Comparison of ENCODE assay signal across 17 cellular contexts in the genomic region with DNA sequence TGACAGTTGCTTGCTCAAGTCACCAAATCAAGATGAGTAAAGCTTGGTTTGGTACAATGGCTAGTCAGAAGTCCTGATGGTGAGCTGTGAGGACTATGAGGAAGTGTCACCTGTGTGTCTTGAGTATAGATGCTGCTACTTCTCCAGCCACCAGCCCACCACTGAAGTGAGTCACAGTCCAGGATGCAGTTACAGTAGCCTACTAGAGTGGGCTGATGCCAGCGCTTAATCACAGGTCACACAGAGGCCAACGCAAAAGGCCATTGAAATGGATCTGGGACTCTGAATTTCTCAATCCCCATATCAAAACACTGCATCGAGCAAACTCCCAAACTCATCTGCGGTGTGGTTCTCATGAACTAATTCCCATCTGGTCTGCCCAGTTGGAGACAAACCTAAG.
A peak's percentile ranks its signal among the peaks of the same experiment; 100 is the strongest.
DNase-seq lines count a peak whose midpoint lies in the region; ATAC-seq and TF ChIP-seq lines count a peak whose summit lies in the region.
"Had no signal": no experiment of that assay in that cellular context is flagged by ENCODE, and none has a peak within 500 bp of the region (broad histone marks: within the 10 kb centered on the region; RNA-seq: fewer than 3 reads in every experiment).

No MANE protein-coding gene starts in this region.

- H3K56ac ChIP-seq in IMR-90 (ENCODE audit: extremely low read depth, insufficient read depth, low read length) = no peak overlapping the region

- H3K4me1 Mint-ChIP-seq in activated T-helper 17 cell treated with anti-CD3 and anti-CD28 coated beads, Interleukin-2, amount 50 U/mL, for 72 hours = peaks cover 3% of the 10 kb centered on the region
- H3K4me1 Mint-ChIP-seq: activated B cell treated with CpG ODN at 0.5 μM for 24 hours had no signal

- no peaks in the 10 kb centered on the region for H3K9me3 Mint-ChIP-seq in activated T-helper 17 cell treated with anti-CD3 and anti-CD28 coated beads, Interleukin-2, amount 50 U/mL, for 72 hours

- no peak for TF ChIP-seq CTCF in IMR-90 (conservative IDR thresholded peaks at IDR 0.05; ENCODE audit: low read depth, low read length)
- TF ChIP-seq CTCF in osteoblast (IDR thresholded peaks at IDR 0.05; ENCODE audit: extremely low read depth, low read depth, low read length) = no peak

- peaks cover 7% of the 10 kb centered on the region for H3K9me3 ChIP-seq in IMR-90 (ENCODE audit: control insufficient read depth, insufficient read depth, low read length)
- H3K9me3 ChIP-seq in osteoblast (ENCODE audit: low read depth, low read length) = no peaks in the 10 kb centered on the region

- intact Hi-C loops in IMR-90 (cut with micrococcal nuclease) = no loop called here

- no peaks in the 10 kb centered on the region for H3K27me3 Mint-ChIP-seq in activated T-helper 17 cell treated with anti-CD3 and anti-CD28 coated beads, Interleukin-2, amount 50 U/mL, for 72 hours
- H3K27me3 Mint-ChIP-seq: activated B cell treated with CpG ODN at 0.5 μM for 24 hours had no signal

- H3K14ac ChIP-seq in IMR-90 (replicated peaks; ENCODE audit: low read depth, low read length) = no peak overlapping the region

- peaks cover 2% of the 10 kb centered on the region for H3K36me3 Mint-ChIP-seq in activated T-helper 17 cell treated with anti-CD3 and anti-CD28 coated beads, Interleukin-2, amount 50 U/mL, for 72 hours (ENCODE audit: low read depth)

- H3K79me2 ChIP-seq in osteoblast (ENCODE audit: insufficient read depth, low read length) = no peaks in the 10 kb centered on the region

- no peak overlapping the region for H3K18ac ChIP-seq in IMR-90 (ENCODE audit: low read depth, low read length)

- H3K4me1 ChIP-seq in IMR-90 (ENCODE audit: control insufficient read depth, insufficient read depth, low read length) (no peaks in the 10 kb centered on the region), osteoblast (ENCODE audit: insufficient read depth, low read length) (peaks cover 13% of the 10 kb centered on the region)
- H3K4me1 ChIP-seq: adrenal gland had no signal

- H3K9me1 ChIP-seq in IMR-90 (ENCODE audit: insufficient read depth, low read length) = peaks cover 3% of the 10 kb centered on the region; the same call in 1 of the 2 replicates

- no peak overlapping the region for H2BK20ac ChIP-seq in IMR-90 (ENCODE audit: low read depth, low read length)

- no peak overlapping the region for H3K23ac ChIP-seq in IMR-90 (ENCODE audit: low read depth, low read length)

- H3K27ac ChIP-seq in IMR-90 (ENCODE audit: insufficient read depth, low read length) (no peak overlapping the region), osteoblast (ENCODE audit: low read depth, low read length) (no peak overlapping the region)
- H3K27ac ChIP-seq: adrenal gland had no signal

- H3K4me2 ChIP-seq in IMR-90 (ENCODE audit: low read depth, low read length) = no peak overlapping the region
- no peak overlapping the region for H3K4me2 ChIP-seq in osteoblast (ENCODE audit: insufficient read depth, low read length)

- H2AK9ac ChIP-seq in IMR-90 (replicated peaks; ENCODE audit: low read depth, low read length, poor library complexity) = no peak overlapping the region

- H2AFZ ChIP-seq in IMR-90 (replicated peaks; ENCODE audit: low read length, poor library complexity) (no peak overlapping the region), osteoblast (ENCODE audit: low read length) (no peak overlapping the region)

- H2BK5ac ChIP-seq in IMR-90 (ENCODE audit: low read depth, low read length, poor library complexity, severe bottlenecking) = no peak overlapping the region

- no peak overlapping the region for H3K4me3 Mint-ChIP-seq in activated T-helper 17 cell treated with anti-CD3 and anti-CD28 coated beads, Interleukin-2, amount 50 U/mL, for 72 hours
- H3K4me3 Mint-ChIP-seq: activated B cell treated with CpG ODN at 0.5 μM for 24 hours; T-helper 1 cell treated with Interleukin-12 subunit alpha and Interleukin-12 subunit beta and Interleukin-4 antibody, amounts not matched to agents 30 μg/mL and 1 μg/mL, for 36 hours had no signal

- no peak overlapping the region for H3K9ac ChIP-seq in IMR-90 (ENCODE audit: low read depth, low read length)

- peak; percentile 87 for DNase-seq in Daoy (ENCODE audit: low read depth)
- DNase-seq in IMR-90 = peak; percentile 28
- peak; percentile 1 for DNase-seq in osteoblast (ENCODE audit: insufficient read length, low spot score, missing footprints)
- no peak for DNase-seq in amniotic stem cell (lab: John Stamatoyannopoulos, UW)
- DNase-seq in NCI-H526 treated with DMSO at 0.1 percent for 48 hours (lab: John Stamatoyannopoulos, UW) = no peak
- DNase-seq: activated B cell treated with CpG ODN at 0.5 μM for 24 hours; adrenal gland; effector memory CD4-positive, alpha-beta T cell; HCEC 1CT; NCI-H187; NCI-H345; SHP77 treated with DMSO at 0.1 percent for 48 hours; stimulated activated CD4-positive, alpha-beta T cell treated with anti-CD3 and anti-CD28 coated beads, Interleukin-1b, Interleukin-23, amount 100 ng/mL, for 48 hours had no signal

- no peak overlapping the region for H3K4me3 ChIP-seq in IMR-90 (ENCODE audit: insufficient read depth, low read depth, low read length)
- H3K4me3 ChIP-seq in osteoblast (ENCODE audit: insufficient read depth, low read length) = no peak overlapping the region
- H3K4me3 ChIP-seq: adrenal gland had no signal

- no peaks in the 10 kb centered on the region for H3K27me3 ChIP-seq in IMR-90 (ENCODE audit: control insufficient read depth, insufficient read depth, low read length)
- H3K27me3 ChIP-seq in osteoblast (ENCODE audit: insufficient read depth, low read length) = no peaks in the 10 kb centered on the region
- H3K27me3 ChIP-seq: adrenal gland had no signal

- in situ Hi-C loops in IMR-90 (cut with MboI; ENCODE audit: low sequenced_read_pairs) = no loop called here

- no peak overlapping the region for H4K5ac ChIP-seq in IMR-90 (ENCODE audit: low read depth, low read length)

- H4K91ac ChIP-seq in IMR-90 (ENCODE audit: insufficient read depth, low read depth, low read length) = no peak overlapping the region

- H2AK5ac ChIP-seq in IMR-90 (ENCODE audit: low read depth, low read length) = no peak overlapping the region

- WGBS in IMR-90 (ENCODE audit: extremely low coverage in 2 of 2, insufficient read length in 1 of 2), 2 experiments = 100% methylated on average over 2 of the region's 4 CpGs; no CpG with 5 or more reads in 1 of the 2 experiments

- POLR2A ChIA-PET in IMR-90 (lab: Charles Lee; ENCODE audit: unreplicated experiment) = no interaction called here

- TF ChIP-seq RAD21 in IMR-90 (IDR thresholded peaks at IDR 0.05; ENCODE audit: low read length) = no peak

- dilution Hi-C loops in IMR-90 (cut with HindIII; ENCODE audit: low sequenced_read_pairs, unreplicated experiment) = no loop called here

- H2BK120ac ChIP-seq in IMR-90 (ENCODE audit: low read depth, low read length) = no peak overlapping the region

- H4K20me1 ChIP-seq in IMR-90 (ENCODE audit: insufficient read depth, low read length) = no peaks in the 10 kb centered on the region
- H4K20me1 ChIP-seq in osteoblast (ENCODE audit: insufficient read depth, low read length) = no peaks in the 10 kb centered on the region

- ATAC-seq in IMR-90 (ENCODE audit: low read depth) = no peak
- peak; percentile 74 for ATAC-seq in activated T-helper 17 cell treated with anti-CD3 and anti-CD28 coated beads, Interleukin-2, amount 50 U/mL, for 72 hours (replicated peaks)
- ATAC-seq in HG02571 (IDR thresholded peaks at IDR 0.05; ENCODE audit: unreplicated experiment) = no peak
- no peak for ATAC-seq in HG02623 (IDR thresholded peaks at IDR 0.05; ENCODE audit: unreplicated experiment)

- no peak overlapping the region for H2BK15ac ChIP-seq in IMR-90 (ENCODE audit: low read depth, low read length)

- H3K36me3 ChIP-seq in IMR-90 (ENCODE audit: control insufficient read depth, insufficient read depth, low read length) (no peaks in the 10 kb centered on the region), osteoblast (ENCODE audit: insufficient read depth, low read length) (no peaks in the 10 kb centered on the region)
- H3K36me3 ChIP-seq: adrenal gland had no signal

- no peak overlapping the region for H4K8ac ChIP-seq in IMR-90 (ENCODE audit: low read depth in 2 of 2, low read length in 2 of 2)

- no peaks in the 10 kb centered on the region for H3K79me1 ChIP-seq in IMR-90 (ENCODE audit: low read depth in 1 of 2, low read length in 2 of 2)

- CTCF ChIA-PET in IMR-90 (lab: Yijun Ruan, JAX) = interaction anchor here (0.6 kb wide), 1 partner anchor 24 kb away, joined by 3 read pairs; no protein-coding TSS in a partner anchor

- no TSS peak for BruUV-seq in IMR-90 (replicated peaks; lab: Mats Ljungman, UMichigan)

- no peak overlapping the region for H3K4ac ChIP-seq in IMR-90 (ENCODE audit: low read depth, low read length)

- no peak overlapping the region for H3K27ac Mint-ChIP-seq in activated T-helper 17 cell treated with anti-CD3 and anti-CD28 coated beads, Interleukin-2, amount 50 U/mL, for 72 hours
- H3K27ac Mint-ChIP-seq: activated B cell treated with CpG ODN at 0.5 μM for 24 hours; T-helper 1 cell treated with Interleukin-12 subunit alpha and Interleukin-12 subunit beta and Interleukin-4 antibody, amounts not matched to agents 30 μg/mL and 1 μg/mL, for 36 hours had no signal

- TF ChIP-seq POLR2A in IMR-90 (IDR thresholded peaks at IDR 0.05; ENCODE audit: low read depth, low read length) = no peak

TF ChIP-seq in IMR-90, 13 proteins besides CTCF, POLR2A, EP300 and RAD21:
- TF ChIP-seq NFE2L2 (IDR thresholded peaks at IDR 0.05; ENCODE audit: low read depth, low read length) (no peak), MAFK (IDR thresholded peaks at IDR 0.05; ENCODE audit: low read depth, low read length) (no peak), RFX5 (IDR thresholded peaks at IDR 0.05; ENCODE audit: low read depth, low read length) (no peak), FOS (IDR thresholded peaks at IDR 0.05; ENCODE audit: low read depth, low read length) (no peak)
- TF ChIP-seq, protein P1, sequence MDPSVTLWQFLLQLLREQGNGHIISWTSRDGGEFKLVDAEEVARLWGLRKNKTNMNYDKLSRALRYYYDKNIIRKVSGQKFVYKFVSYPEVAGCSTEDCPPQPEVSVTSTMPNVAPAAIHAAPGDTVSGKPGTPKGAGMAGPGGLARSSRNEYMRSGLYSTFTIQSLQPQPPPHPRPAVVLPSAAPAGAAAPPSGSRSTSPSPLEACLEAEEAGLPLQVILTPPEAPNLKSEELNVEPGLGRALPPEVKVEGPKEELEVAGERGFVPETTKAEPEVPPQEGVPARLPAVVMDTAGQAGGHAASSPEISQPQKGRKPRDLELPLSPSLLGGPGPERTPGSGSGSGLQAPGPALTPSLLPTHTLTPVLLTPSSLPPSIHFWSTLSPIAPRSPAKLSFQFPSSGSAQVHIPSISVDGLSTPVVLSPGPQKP (IDR thresholded peaks at IDR 0.05; ENCODE audit: borderline replicate concordance, low read depth, low read length) = no peak
TF ChIP-seq in IMR-90: peak in this region for 0.

Comparison
In these comparisons a context has a peak if more than half of its experiments do, and no peak if none do; other contexts are left out.
1. DNase-seq: peak in Daoy (single experiment), IMR-90 (single experiment) and osteoblast (single experiment); none in amniotic stem cell (single experiment) and NCI-H526 treated with DMSO at 0.1 percent for 48 hours (single experiment).